29 cellular contexts compared by ENCODE assay signal in genomic region chr12:76012656-76013055, GRCh38.
"Had no signal": no experiment of that assay in that cellular context is flagged by ENCODE, and none has a peak within 500 bp of the region (broad histone marks: within the 10 kb centered on the region; RNA-seq: fewer than 3 reads in every experiment).

No MANE protein-coding gene starts in this region.

- H3K27me3 ChIP-seq: ascending aorta, breast epithelium, cardiac muscle cell, colonic mucosa, esophagus squamous epithelium, gastroesophageal sphincter had no signal

- ATAC-seq: activated naive CD4-positive, alpha-beta T cell treated with anti-CD3 and anti-CD28 coated beads, Interleukin-2, amount 50 U/mL, for 72 hours; activated T-cell treated with anti-CD3 and anti-CD28 coated beads, Interleukin-2, amount 50 U/mL, for 72 hours; gastroesophageal sphincter; WTC11 had no signal

- H3K4me3 Mint-ChIP-seq: activated CD4-positive, alpha-beta memory T cell treated with anti-CD3 and anti-CD28 coated beads, Interleukin-2, amount 10 ng/mL, durations not matched to agents 7 days and 5 days; activated CD4-positive, alpha-beta T cell treated with anti-CD3 and anti-CD28 coated beads, Interleukin-2, amount 10 ng/mL, durations not matched to agents 7 days and 5 days; activated naive CD4-positive, alpha-beta T cell treated with anti-CD3 and anti-CD28 coated beads, Interleukin-2, amount 10 ng/mL, durations not matched to agents 7 days and 5 days; activated naive CD8-positive, alpha-beta T cell treated with anti-CD3 and anti-CD28 coated beads, Interleukin-2, amount 10 ng/mL, durations not matched to agents 7 days and 5 days; activated T-cell treated with anti-CD3 and anti-CD28 coated beads, Interleukin-2, amount 50 U/mL, for 24 hours; activated T-cell treated with anti-CD3 and anti-CD28 coated beads, Interleukin-2, amount 50 U/mL, for 72 hours; brain; WTC11 had no signal

- H3K27ac Mint-ChIP-seq: activated CD4-positive, alpha-beta memory T cell treated with anti-CD3 and anti-CD28 coated beads, Interleukin-2, amount 10 ng/mL, durations not matched to agents 7 days and 5 days; activated CD4-positive, alpha-beta T cell treated with anti-CD3 and anti-CD28 coated beads, Interleukin-2, amount 10 ng/mL, durations not matched to agents 7 days and 5 days; activated naive CD4-positive, alpha-beta T cell treated with anti-CD3 and anti-CD28 coated beads, Interleukin-2, amount 10 ng/mL, durations not matched to agents 7 days and 5 days; activated naive CD8-positive, alpha-beta T cell treated with anti-CD3 and anti-CD28 coated beads, Interleukin-2, amount 10 ng/mL, durations not matched to agents 7 days and 5 days; activated T-cell treated with anti-CD3 and anti-CD28 coated beads, Interleukin-2, amount 50 U/mL, for 24 hours; activated T-cell treated with anti-CD3 and anti-CD28 coated beads, Interleukin-2, amount 50 U/mL, for 72 hours; brain; WTC11 had no signal

- H3K4me3 ChIP-seq: ascending aorta, breast epithelium, cardiac muscle cell, colonic mucosa, esophagus squamous epithelium, gastroesophageal sphincter had no signal

- H3K9me3 ChIP-seq: ascending aorta, breast epithelium, colonic mucosa, esophagus squamous epithelium, gastroesophageal sphincter had no signal

- H3K27ac ChIP-seq: ascending aorta, breast epithelium, cardiac muscle cell, colonic mucosa, epithelial cell of prostate, esophagus squamous epithelium, gastroesophageal sphincter had no signal

- H3K27me3 Mint-ChIP-seq: activated CD4-positive, alpha-beta memory T cell treated with anti-CD3 and anti-CD28 coated beads, Interleukin-2, amount 10 ng/mL, durations not matched to agents 7 days and 5 days; activated CD4-positive, alpha-beta T cell treated with anti-CD3 and anti-CD28 coated beads, Interleukin-2, amount 10 ng/mL, durations not matched to agents 7 days and 5 days; activated T-cell treated with anti-CD3 and anti-CD28 coated beads, Interleukin-2, amount 50 U/mL, for 24 hours had no signal

- H3K9me3 Mint-ChIP-seq: activated CD4-positive, alpha-beta memory T cell treated with anti-CD3 and anti-CD28 coated beads, Interleukin-2, amount 10 ng/mL, durations not matched to agents 7 days and 5 days; activated CD4-positive, alpha-beta T cell treated with anti-CD3 and anti-CD28 coated beads, Interleukin-2, amount 10 ng/mL, durations not matched to agents 7 days and 5 days; activated naive CD4-positive, alpha-beta T cell treated with anti-CD3 and anti-CD28 coated beads, Interleukin-2, amount 10 ng/mL, durations not matched to agents 7 days and 5 days; activated naive CD4-positive, alpha-beta T cell treated with anti-CD3 and anti-CD28 coated beads, Interleukin-2, amount 50 U/mL, for 72 hours; activated naive CD8-positive, alpha-beta T cell treated with anti-CD3 and anti-CD28 coated beads, Interleukin-2, amount 10 ng/mL, durations not matched to agents 7 days and 5 days; activated T-cell treated with anti-CD3 and anti-CD28 coated beads, Interleukin-2, amount 50 U/mL, for 24 hours; activated T-cell treated with anti-CD3 and anti-CD28 coated beads, Interleukin-2, amount 50 U/mL, for 72 hours; WTC11 had no signal

- H3K36me3 ChIP-seq: ascending aorta, breast epithelium, cardiac muscle cell, colonic mucosa, esophagus squamous epithelium, gastroesophageal sphincter had no signal

- H3K4me1 ChIP-seq: ascending aorta, breast epithelium, colonic mucosa, gastroesophageal sphincter had no signal

- DNase-seq: activated CD4-positive, alpha-beta memory T cell treated with anti-CD3 and anti-CD28 coated beads, Interleukin-2, amount 10 ng/mL, durations not matched to agents 7 days and 5 days; activated CD4-positive, alpha-beta T cell treated with anti-CD3 and anti-CD28 coated beads for 1 hour; activated CD4-positive, alpha-beta T cell treated with anti-CD3 and anti-CD28 coated beads for 4 hours; activated CD4-positive, alpha-beta T cell treated with anti-CD3 and anti-CD28 coated beads, Interleukin-2, amount 10 ng/mL, durations not matched to agents 7 days and 5 days; activated CD4-positive, alpha-beta T cell treated with anti-CD3 and anti-CD28 coated beads, Interleukin-2, amount 50 U/mL, for 4 hours; activated CD8-positive, alpha-beta memory T cell treated with anti-CD3 and anti-CD28 coated beads, Interleukin-2, amount 50 U/mL, for 48 hours; activated gamma-delta T cell; activated naive CD4-positive, alpha-beta T cell; activated naive CD4-positive, alpha-beta T cell treated with anti-CD3 and anti-CD28 coated beads, Interleukin-2, amount 10 ng/mL, durations not matched to agents 7 days and 5 days; activated naive CD8-positive, alpha-beta T cell treated with anti-CD3 and anti-CD28 coated beads, Interleukin-2, amount 10 ng/mL, durations not matched to agents 7 days and 5 days; activated T-cell treated with anti-CD3 and anti-CD28 coated beads for 4 hours; activated T-cell treated with anti-CD3 and anti-CD28 coated beads, Interleukin-2, amount 50 U/mL, for 24 hours; activated T-cell treated with anti-CD3 and anti-CD28 coated beads, Interleukin-2, amount 50 U/mL, for 72 hours; central memory CD4-positive, alpha-beta T cell; cerebellar nuclear complex; colonic mucosa; effector CD8-positive, alpha-beta T cell; esophagus squamous epithelium; foreskin melanocyte; head of caudate nucleus; T-helper 2 cell had no signal

- H3K36me3 Mint-ChIP-seq: activated naive CD4-positive, alpha-beta T cell treated with anti-CD3 and anti-CD28 coated beads, Interleukin-2, amount 10 ng/mL, durations not matched to agents 7 days and 5 days; activated naive CD4-positive, alpha-beta T cell treated with anti-CD3 and anti-CD28 coated beads, Interleukin-2, amount 50 U/mL, for 72 hours; activated naive CD8-positive, alpha-beta T cell treated with anti-CD3 and anti-CD28 coated beads, Interleukin-2, amount 10 ng/mL, durations not matched to agents 7 days and 5 days; brain; WTC11 had no signal
